In genomic region chr1:52504720-52505119, GRCh38 we compare ENCODE assay signal across 28 cellular contexts.
"Had no signal": no experiment of that assay in that cellular context is flagged by ENCODE, and none has a peak within 500 bp of the region (broad histone marks: within the 10 kb centered on the region; RNA-seq: fewer than 3 reads in every experiment).

No MANE protein-coding gene starts in this region.

- H3K4me1 Mint-ChIP-seq: nephron, neural progenitor cell had no signal

- H3K4me1 ChIP-seq: neural progenitor cell, parathyroid adenoma, psoas muscle, sigmoid colon, stomach, tibial nerve, upper lobe of left lung, vagina had no signal

- H3K9ac ChIP-seq: neural progenitor cell, parathyroid adenoma had no signal

- H3K27ac ChIP-seq: neural progenitor cell, ovary, parathyroid adenoma, psoas muscle, sigmoid colon, stomach, thoracic aorta, tibial nerve, upper lobe of left lung, vagina had no signal

- H3K36me3 ChIP-seq: ovary, right lobe of liver, thoracic aorta, thyroid gland had no signal

- H2AFZ ChIP-seq: neural progenitor cell, parathyroid adenoma had no signal

- H3K9me3 ChIP-seq: ovary, psoas muscle, right lobe of liver, sigmoid colon, stomach, thoracic aorta, thyroid gland, tibial nerve, upper lobe of left lung, vagina had no signal

- H3K27me3 Mint-ChIP-seq: progenitor cell of endocrine pancreas; stimulated activated naive B cell treated with anti-CD40 and anti-IgM and Interleukin-4, amounts not matched to agents 10 μg/mL and 1 μg/mL and 100 μg/mL, for 72 hours; stimulated activated naive CD8-positive, alpha-beta T cell treated with anti-CD3 and anti-CD28 coated beads, Interleukin-15, Interleukin-2, amounts not matched to agents 100 ng/mL and 50 ng/mL, for 24 hours had no signal

- H3K79me2 ChIP-seq: parathyroid adenoma had no signal

- H3K27me3 ChIP-seq: neural progenitor cell, ovary, right lobe of liver, sigmoid colon, stomach, thyroid gland, tibial nerve, upper lobe of left lung, vagina had no signal

- DNase-seq: occipital lobe; ovary; posterior cingulate gyrus; psoas muscle; right cardiac atrium; right lobe of liver; sigmoid colon; small intestine; stimulated activated CD4-positive, alpha-beta T cell treated with anti-CD3 and anti-CD28 coated beads, Interleukin-15, amount 100 ng/mL, for 24 hours; stimulated activated CD4-positive, alpha-beta T cell treated with anti-CD3 and anti-CD28 coated beads, Interleukin-2, amount 100 ng/mL, for 24 hours; stimulated activated CD4-positive, alpha-beta T cell treated with anti-CD3 and anti-CD28 coated beads, Interleukin-2, amount 100 ng/mL, for 48 hours; stimulated activated CD4-positive, alpha-beta T cell treated with anti-CD3 and anti-CD28 coated beads, Interleukin-4, amount 100 ng/mL, for 24 hours; stimulated activated naive B cell treated with anti-CD40 and anti-IgM and Interleukin-4, amounts not matched to agents 10 μg/mL and 1 μg/mL and 100 μg/mL, for 72 hours; stimulated activated naive CD4-positive, alpha-beta T cell treated with Interleukin-2 at 50 U/mL for 16 hours; stomach; thyroid gland; trophoblast cell; upper lobe of left lung had no signal

- H3K27ac Mint-ChIP-seq: nephron; neural progenitor cell; progenitor cell of endocrine pancreas; stimulated activated effector memory CD8-positive, alpha-beta T cell treated with anti-CD3 and anti-CD28 coated beads, Interleukin-12 subunit alpha, Interleukin-12 subunit beta, amount 100 ng/mL, for 72 hours; stimulated activated naive B cell treated with anti-CD40 and anti-IgM and Interleukin-4, amounts not matched to agents 10 μg/mL and 1 μg/mL and 100 μg/mL, for 72 hours; stimulated activated naive CD8-positive, alpha-beta T cell treated with anti-CD3 and anti-CD28 coated beads, Interleukin-15, Interleukin-2, amounts not matched to agents 100 ng/mL and 50 ng/mL, for 24 hours had no signal

- H3K4me3 Mint-ChIP-seq: nephron; neural progenitor cell; stimulated activated effector memory CD8-positive, alpha-beta T cell treated with anti-CD3 and anti-CD28 coated beads, Interleukin-12 subunit alpha, Interleukin-12 subunit beta, amount 100 ng/mL, for 72 hours; stimulated activated naive B cell treated with anti-CD40 and anti-IgM and Interleukin-4, amounts not matched to agents 10 μg/mL and 1 μg/mL and 100 μg/mL, for 72 hours; stimulated activated naive CD8-positive, alpha-beta T cell treated with anti-CD3 and anti-CD28 coated beads, Interleukin-15, Interleukin-2, amounts not matched to agents 100 ng/mL and 50 ng/mL, for 24 hours had no signal

- ATAC-seq: psoas muscle; right cardiac atrium; right lobe of liver; stimulated activated effector memory CD8-positive, alpha-beta T cell treated with anti-CD3 and anti-CD28 coated beads, Interleukin-12 subunit alpha, Interleukin-12 subunit beta, amount 100 ng/mL, for 72 hours; stimulated activated naive B cell treated with anti-CD40 and anti-IgM and Interleukin-4, amounts not matched to agents 10 μg/mL and 1 μg/mL and 100 μg/mL, for 72 hours had no signal

- H3K9me3 Mint-ChIP-seq: nephron; neural progenitor cell; stimulated activated effector memory CD8-positive, alpha-beta T cell treated with anti-CD3 and anti-CD28 coated beads, Interleukin-12 subunit alpha, Interleukin-12 subunit beta, amount 100 ng/mL, for 72 hours; stimulated activated naive B cell treated with anti-CD40 and anti-IgM and Interleukin-4, amounts not matched to agents 10 μg/mL and 1 μg/mL and 100 μg/mL, for 72 hours; stimulated activated naive CD8-positive, alpha-beta T cell treated with anti-CD3 and anti-CD28 coated beads, Interleukin-15, Interleukin-2, amounts not matched to agents 100 ng/mL and 50 ng/mL, for 24 hours had no signal

- FAIRE-seq: small intestine, urothelium cell line had no signal

- H3K4me2 ChIP-seq: neural progenitor cell had no signal

- H3K4me3 ChIP-seq: neural progenitor cell, ovary, psoas muscle, right lobe of liver, sigmoid colon, stomach, thoracic aorta, thyroid gland, tibial nerve, upper lobe of left lung, vagina had no signal
